In the genomic region with DNA sequence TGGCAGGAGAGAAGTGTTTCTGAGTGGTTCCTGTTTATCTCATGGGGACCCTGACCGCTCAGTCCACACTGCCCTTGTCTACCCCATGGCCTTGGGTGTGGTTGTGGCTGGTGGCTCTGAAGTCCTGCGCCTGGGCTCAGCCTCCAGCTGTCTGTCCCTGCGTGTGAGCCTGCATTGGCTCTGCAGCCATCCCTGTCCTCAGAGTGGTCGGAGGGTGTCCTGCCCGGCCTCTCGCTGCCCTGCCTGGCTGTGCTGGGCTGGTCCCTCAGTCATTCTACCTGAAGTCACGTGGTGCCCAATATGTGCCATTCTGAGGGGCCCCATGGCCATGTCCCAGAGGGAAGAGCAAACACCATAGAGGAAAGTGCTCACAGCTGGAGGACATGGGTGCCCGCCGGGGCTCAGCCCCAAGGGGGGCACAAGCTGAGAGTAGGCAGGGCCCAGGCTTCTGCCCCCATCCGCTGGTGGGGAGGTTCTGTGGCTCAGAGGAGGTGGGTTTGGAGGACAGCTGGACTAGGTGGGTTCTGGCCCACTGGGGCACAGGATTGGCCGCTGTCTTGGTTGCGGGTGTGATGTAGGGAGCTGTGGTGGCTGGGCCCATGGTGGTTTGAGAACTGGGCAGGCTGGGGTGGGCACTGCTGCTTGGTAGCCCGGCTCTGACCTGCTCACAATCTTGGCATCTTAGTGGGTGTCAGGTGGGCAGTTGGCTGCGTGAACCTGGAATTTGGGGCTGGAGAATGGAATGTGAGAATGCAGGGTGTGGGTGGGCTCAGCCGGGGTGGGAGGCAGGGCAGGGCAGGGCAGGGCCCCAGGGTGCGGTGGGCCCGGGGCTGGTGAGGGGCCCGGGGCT, we compare ENCODE assay signal across 29 cellular contexts. TPM values are rescaled to one million over a fixed set of nuclear protein-coding genes. Genes with fewer than 3 reads are reported as not detected.
DNase-seq lines count a peak whose midpoint lies in the region; ATAC-seq and TF ChIP-seq lines count a peak whose summit lies in the region.
"Had no signal": no experiment of that assay in that cellular context is flagged by ENCODE, and none has a peak within 500 bp of the region (broad histone marks: within the 10 kb centered on the region; RNA-seq: fewer than 3 reads in every experiment).

No MANE protein-coding gene starts in this region.

- peaks cover 2% of the 10 kb centered on the region for H3K4me1 Mint-ChIP-seq in activated naive CD8-positive, alpha-beta T cell treated with anti-CD3 and anti-CD28 coated beads, Interleukin-2, amount 10 ng/mL, durations not matched to agents 7 days and 5 days
- peaks cover 2% of the 10 kb centered on the region for H3K4me1 Mint-ChIP-seq in activated naive CD8-positive, alpha-beta T cell treated with anti-CD3 and anti-CD28 coated beads, Interleukin-2, amount 50 U/mL, for 24 hours
- H3K4me1 Mint-ChIP-seq in MCF 10A (ENCODE audit: insufficient read depth, unreplicated experiment) = no peaks in the 10 kb centered on the region
- peaks cover 1% of the 10 kb centered on the region for H3K4me1 Mint-ChIP-seq in activated CD4-positive, alpha-beta memory T cell treated with anti-CD3 and anti-CD28 coated beads, Interleukin-2, amount 10 ng/mL, durations not matched to agents 7 days and 5 days
- peaks cover 4% of the 10 kb centered on the region for H3K4me1 Mint-ChIP-seq in type B pancreatic cell (ENCODE audit: unreplicated experiment)
- H3K4me1 Mint-ChIP-seq: activated CD4-positive, alpha-beta T cell treated with anti-CD3 and anti-CD28 coated beads, Interleukin-2, amount 10 ng/mL, durations not matched to agents 24 days and 14 days had no signal

- H3K27ac ChIP-seq in RWPE2 (ENCODE audit: poor library complexity, severe bottlenecking) (no peak overlapping the region), upper lobe of left lung (no peak overlapping the region)
- H3K27ac ChIP-seq: BLaER1 treated with 17β-estradiol and CSF1 and Interleukin-3, amounts not matched to agents 10 nM and 100 nM; HL-60; stomach; VCaP had no signal

- no peaks in the 10 kb centered on the region for H3K9me3 ChIP-seq in RWPE2 (ENCODE audit: severe bottlenecking)
- no peaks in the 10 kb centered on the region for H3K9me3 ChIP-seq in mucosa of descending colon
- H3K9me3 ChIP-seq in upper lobe of left lung = no peaks in the 10 kb centered on the region
- H3K9me3 ChIP-seq: BLaER1 treated with 17β-estradiol and CSF1 and Interleukin-3, amounts not matched to agents 10 nM and 100 nM; stomach had no signal

- TF ChIP-seq EP300 in upper lobe of left lung (IDR thresholded peaks at IDR 0.05) = no peak

- H3K4me1 ChIP-seq in RWPE2 (ENCODE audit: insufficient read depth, poor library complexity, severe bottlenecking) = no peaks in the 10 kb centered on the region
- H3K4me1 ChIP-seq in mucosa of descending colon (ENCODE audit: low read depth) = no peaks in the 10 kb centered on the region
- no peaks in the 10 kb centered on the region for H3K4me1 ChIP-seq in upper lobe of left lung
- H3K4me1 ChIP-seq: stomach had no signal

- WGBS in upper lobe of left lung, 2 donors = 77 to 82% methylated on average over 11 to 18 of the region's 18 CpGs

- CTCF ChIA-PET in MCF 10A (lab: Yijun Ruan, JAX) = interaction anchor here (0.6 kb wide), 1 partner anchor 17 kb away, joined by 3 read pairs; no protein-coding TSS in a partner anchor
- CTCF ChIA-PET in activated CD4-positive, alpha-beta memory T cell treated with anti-CD3 and anti-CD28 coated beads, Interleukin-2, amount 10 ng/mL, durations not matched to agents 7 days and 5 days (lab: Charles Lee) = no interaction called here

- TF ChIP-seq POLR2A in upper lobe of left lung (IDR thresholded peaks at IDR 0.05) = no peak

- peaks cover 4% of the 10 kb centered on the region for H3K27me3 Mint-ChIP-seq in activated naive CD8-positive, alpha-beta T cell treated with anti-CD3 and anti-CD28 coated beads, Interleukin-2, amount 10 ng/mL, durations not matched to agents 7 days and 5 days
- peaks cover 8% of the 10 kb centered on the region for H3K27me3 Mint-ChIP-seq in activated naive CD8-positive, alpha-beta T cell treated with anti-CD3 and anti-CD28 coated beads, Interleukin-2, amount 50 U/mL, for 24 hours
- H3K27me3 Mint-ChIP-seq in MCF 10A (ENCODE audit: insufficient read depth, unreplicated experiment) = peaks cover 7% of the 10 kb centered on the region
- peaks cover 2% of the 10 kb centered on the region for H3K27me3 Mint-ChIP-seq in activated CD4-positive, alpha-beta memory T cell treated with anti-CD3 and anti-CD28 coated beads, Interleukin-2, amount 10 ng/mL, durations not matched to agents 7 days and 5 days
- H3K27me3 Mint-ChIP-seq in type B pancreatic cell = peaks cover 3% of the 10 kb centered on the region

- POLR2A ChIA-PET in activated naive CD8-positive, alpha-beta T cell treated with anti-CD3 and anti-CD28 coated beads, Interleukin-2, amount 10 ng/mL, durations not matched to agents 7 days and 5 days (lab: Charles Lee) = no interaction called here
- POLR2A ChIA-PET in MCF 10A (lab: Yijun Ruan, JAX) = interaction anchor here (0.8 kb wide), 1 partner anchor 9 kb away, joined by 3 read pairs; no protein-coding TSS in a partner anchor
- POLR2A ChIA-PET in activated CD4-positive, alpha-beta memory T cell treated with anti-CD3 and anti-CD28 coated beads, Interleukin-2, amount 10 ng/mL, durations not matched to agents 7 days and 5 days (lab: Charles Lee) = interaction anchor here (1.1 to 3.6 kb wide), 2 partner anchors 11 to 22 kb away, joined by 3 to 14 read pairs; a partner anchor contains a TSS

- DNase-seq in activated naive CD8-positive, alpha-beta T cell treated with anti-CD3 and anti-CD28 coated beads, Interleukin-2, amount 10 ng/mL, durations not matched to agents 7 days and 5 days = peak; percentile 20
- DNase-seq in activated naive CD8-positive, alpha-beta T cell treated with anti-CD3 and anti-CD28 coated beads, Interleukin-2, amount 50 U/mL, for 24 hours = no peak
- DNase-seq in RWPE2 (ENCODE audit: low spot score) (peak; percentile 63), mucosa of descending colon (peak in 2 of 3 donors; percentile 12 to 33), upper lobe of left lung (peak; percentile 10 to 62), MCF 10A (ENCODE audit: unreplicated experiment) (no peak), type B pancreatic cell (ENCODE audit: extremely low spot score, unreplicated experiment) (no peak)
- DNase-seq in activated CD4-positive, alpha-beta memory T cell treated with anti-CD3 and anti-CD28 coated beads, Interleukin-2, amount 10 ng/mL, durations not matched to agents 7 days and 5 days = no peak
- DNase-seq: activated CD4-positive, alpha-beta T cell treated with anti-CD3 and anti-CD28 coated beads, Interleukin-2, amount 10 ng/mL, durations not matched to agents 24 days and 14 days; activated CD8-positive, alpha-beta memory T cell treated with anti-CD3 and anti-CD28 coated beads, Interleukin-2, amount 50 U/mL, for 48 hours; activated naive CD4-positive, alpha-beta T cell treated with anti-CD3 and anti-CD28 coated beads for 36 hours; effector memory CD4-positive, alpha-beta T cell; GOT3; hippocampal formation; NCI-H1417; NCI-H2081 treated with DMSO at 0.1 percent for 48 hours; NCI-H524; NK-92 treated with Interleukin-12 subunit alpha and Interleukin-12 subunit beta, amount 100 ng/mL, for 24 hours; stimulated activated CD4-positive, alpha-beta T cell treated with anti-CD3 and anti-CD28 coated beads, Interleukin-4, amount 100 ng/mL, for 1 hour; stomach; T-helper 2 cell; trophoblast cell had no signal

- BruUV-seq in MCF 10A (replicated peaks; lab: Mats Ljungman, UMichigan) = no TSS peak

- no peaks in the 10 kb centered on the region for H3K36me3 Mint-ChIP-seq in activated naive CD8-positive, alpha-beta T cell treated with anti-CD3 and anti-CD28 coated beads, Interleukin-2, amount 10 ng/mL, durations not matched to agents 7 days and 5 days
- H3K36me3 Mint-ChIP-seq in activated naive CD8-positive, alpha-beta T cell treated with anti-CD3 and anti-CD28 coated beads, Interleukin-2, amount 50 U/mL, for 24 hours (ENCODE audit: low read depth) = no peaks in the 10 kb centered on the region
- H3K36me3 Mint-ChIP-seq in MCF 10A (ENCODE audit: insufficient read depth, unreplicated experiment) (peaks cover 13% of the 10 kb centered on the region), type B pancreatic cell (no peaks in the 10 kb centered on the region)
- no peaks in the 10 kb centered on the region for H3K36me3 Mint-ChIP-seq in activated CD4-positive, alpha-beta memory T cell treated with anti-CD3 and anti-CD28 coated beads, Interleukin-2, amount 10 ng/mL, durations not matched to agents 7 days and 5 days (ENCODE audit: low read depth)

- no peak overlapping the region for H3K27ac Mint-ChIP-seq in activated naive CD8-positive, alpha-beta T cell treated with anti-CD3 and anti-CD28 coated beads, Interleukin-2, amount 10 ng/mL, durations not matched to agents 7 days and 5 days
- H3K27ac Mint-ChIP-seq in activated naive CD8-positive, alpha-beta T cell treated with anti-CD3 and anti-CD28 coated beads, Interleukin-2, amount 50 U/mL, for 24 hours = no peak overlapping the region
- H3K27ac Mint-ChIP-seq in MCF 10A (ENCODE audit: low read depth, unreplicated experiment) = no peak overlapping the region
- no peak overlapping the region for H3K27ac Mint-ChIP-seq in activated CD4-positive, alpha-beta memory T cell treated with anti-CD3 and anti-CD28 coated beads, Interleukin-2, amount 10 ng/mL, durations not matched to agents 7 days and 5 days
- H3K27ac Mint-ChIP-seq in type B pancreatic cell = no peak overlapping the region
- H3K27ac Mint-ChIP-seq: activated CD4-positive, alpha-beta T cell treated with anti-CD3 and anti-CD28 coated beads, Interleukin-2, amount 10 ng/mL, durations not matched to agents 24 days and 14 days; activated naive CD4-positive, alpha-beta T cell treated with anti-CD3 and anti-CD28 coated beads for 36 hours had no signal

- no peak for TF ChIP-seq CTCF in RWPE2 (IDR thresholded peaks at IDR 0.05; ENCODE audit: poor library complexity, severe bottlenecking)
- no peak for TF ChIP-seq CTCF in mucosa of descending colon (IDR thresholded peaks at IDR 0.05)
- no peak for TF ChIP-seq CTCF in upper lobe of left lung (IDR thresholded peaks at IDR 0.05)
- no peak for TF ChIP-seq CTCF in MCF 10A (IDR thresholded peaks at IDR 0.05; ENCODE audit: unreplicated experiment)
- TF ChIP-seq CTCF in type B pancreatic cell (conservative IDR thresholded peaks at IDR 0.05) = no peak

- no peak overlapping the region for H3K4me3 ChIP-seq in RWPE2 (ENCODE audit: severe bottlenecking)
- no peak overlapping the region for H3K4me3 ChIP-seq in mucosa of descending colon
- H3K4me3 ChIP-seq in upper lobe of left lung = no peak overlapping the region
- H3K4me3 ChIP-seq: BLaER1 treated with 17β-estradiol and CSF1 and Interleukin-3, amounts not matched to agents 10 nM and 100 nM; smooth muscle cell; stomach had no signal

- H3K36me3 ChIP-seq in RWPE2 (ENCODE audit: low read depth) (no peaks in the 10 kb centered on the region), mucosa of descending colon (ENCODE audit: low read depth) (no peaks in the 10 kb centered on the region), upper lobe of left lung (peaks cover 0 to 5% (median 2%) of the 10 kb centered on the region in 4 donors)

- ATAC-seq in activated naive CD8-positive, alpha-beta T cell treated with anti-CD3 and anti-CD28 coated beads, Interleukin-2, amount 10 ng/mL, durations not matched to agents 7 days and 5 days (ENCODE audit: low read depth) = no peak
- ATAC-seq in activated naive CD8-positive, alpha-beta T cell treated with anti-CD3 and anti-CD28 coated beads, Interleukin-2, amount 50 U/mL, for 24 hours = no peak
- peak; percentile 4; the same call in 2 of the 3 replicates for ATAC-seq in RWPE2 (ENCODE audit: low read depth)
- ATAC-seq in mucosa of descending colon = peak; percentile 3
- ATAC-seq in upper lobe of left lung (ENCODE audit: low FRiP score in 2 of 2) = no peak

- H3K27me3 ChIP-seq in RWPE2 (ENCODE audit: insufficient read depth, poor library complexity, severe bottlenecking) (no peaks in the 10 kb centered on the region), upper lobe of left lung (no peaks in the 10 kb centered on the region)

- no peaks in the 10 kb centered on the region for H3K9me3 Mint-ChIP-seq in activated naive CD8-positive, alpha-beta T cell treated with anti-CD3 and anti-CD28 coated beads, Interleukin-2, amount 10 ng/mL, durations not matched to agents 7 days and 5 days
- no peaks in the 10 kb centered on the region for H3K9me3 Mint-ChIP-seq in activated naive CD8-positive, alpha-beta T cell treated with anti-CD3 and anti-CD28 coated beads, Interleukin-2, amount 50 U/mL, for 24 hours
- H3K9me3 Mint-ChIP-seq in MCF 10A (ENCODE audit: unreplicated experiment) = no peaks in the 10 kb centered on the region
- no peaks in the 10 kb centered on the region for H3K9me3 Mint-ChIP-seq in activated CD4-positive, alpha-beta memory T cell treated with anti-CD3 and anti-CD28 coated beads, Interleukin-2, amount 10 ng/mL, durations not matched to agents 7 days and 5 days
- H3K9me3 Mint-ChIP-seq in type B pancreatic cell = no peaks in the 10 kb centered on the region
- H3K9me3 Mint-ChIP-seq: activated CD4-positive, alpha-beta T cell treated with anti-CD3 and anti-CD28 coated beads, Interleukin-2, amount 10 ng/mL, durations not matched to agents 24 days and 14 days; activated naive CD4-positive, alpha-beta T cell treated with anti-CD3 and anti-CD28 coated beads for 36 hours had no signal

- no peak overlapping the region for H3K4me3 Mint-ChIP-seq in activated naive CD8-positive, alpha-beta T cell treated with anti-CD3 and anti-CD28 coated beads, Interleukin-2, amount 10 ng/mL, durations not matched to agents 7 days and 5 days
- no peak overlapping the region for H3K4me3 Mint-ChIP-seq in activated naive CD8-positive, alpha-beta T cell treated with anti-CD3 and anti-CD28 coated beads, Interleukin-2, amount 50 U/mL, for 24 hours
- no peak overlapping the region for H3K4me3 Mint-ChIP-seq in MCF 10A (ENCODE audit: unreplicated experiment)
- no peak overlapping the region for H3K4me3 Mint-ChIP-seq in activated CD4-positive, alpha-beta memory T cell treated with anti-CD3 and anti-CD28 coated beads, Interleukin-2, amount 10 ng/mL, durations not matched to agents 7 days and 5 days
- no peak overlapping the region for H3K4me3 Mint-ChIP-seq in type B pancreatic cell
- H3K4me3 Mint-ChIP-seq: activated CD4-positive, alpha-beta T cell treated with anti-CD3 and anti-CD28 coated beads, Interleukin-2, amount 10 ng/mL, durations not matched to agents 24 days and 14 days; activated naive CD4-positive, alpha-beta T cell treated with anti-CD3 and anti-CD28 coated beads for 36 hours had no signal

- intact Hi-C loops in mucosa of descending colon (cut with DNase I, micrococcal nuclease) = no loop called here
- intact Hi-C loops in MCF 10A (cut with micrococcal nuclease) = no loop called here

RNA-seq across cellular contexts. Expression of a gene that starts 11.6 kb away (rescaled TPM):
- total RNA-seq in activated naive CD8-positive, alpha-beta T cell treated with anti-CD3 and anti-CD28 coated beads, Interleukin-2, amount 10 ng/mL, durations not matched to agents 7 days and 5 days = 10 to 100 TPM; 43.3 to 47.6 TPM
- total RNA-seq in mucosa of descending colon (10 to 100 TPM; 11.8 to 23.9 (median 21.8) TPM), upper lobe of left lung (10 to 100 TPM; 13.8 to 38.5 (median 17.4) TPM), MCF 10A (2022) (11.2 and 17.6 TPM in 2 replicates), type B pancreatic cell (ENCODE audit: low replicate concordance) (11.9 and 22.1 TPM in 2 replicates)
- 10 to 100 TPM; 44.1 to 47.0 TPM for total RNA-seq in activated CD4-positive, alpha-beta memory T cell treated with anti-CD3 and anti-CD28 coated beads, Interleukin-2, amount 10 ng/mL, durations not matched to agents 7 days and 5 days

RNA-seq across cellular contexts. Expression of a gene that starts 16.0 kb away (rescaled TPM):
- total RNA-seq in activated naive CD8-positive, alpha-beta T cell treated with anti-CD3 and anti-CD28 coated beads, Interleukin-2, amount 10 ng/mL, durations not matched to agents 7 days and 5 days = 100 to 1,000 TPM; 445 to 453 TPM
- total RNA-seq in mucosa of descending colon (100 to 1,000 TPM in 2 of 3 donors, 10 to 100 TPM in 1; 41.3 to 144 (median 142) TPM), upper lobe of left lung (100 to 1,000 TPM in 4 of 6 donors, 10 to 100 TPM in 2; 26.2 to 425 (median 200) TPM), MCF 10A (2022) (not detected in 2 replicates), type B pancreatic cell (ENCODE audit: low replicate concordance) (5.1 and 15.4 TPM in 2 replicates)
- total RNA-seq in activated CD4-positive, alpha-beta memory T cell treated with anti-CD3 and anti-CD28 coated beads, Interleukin-2, amount 10 ng/mL, durations not matched to agents 7 days and 5 days = 100 to 1,000 TPM; 875 to 883 TPM
- total RNA-seq: frontal cortex, M059J, SK-MEL-5 had no signal

RNA-seq across cellular contexts. Expression of a gene that starts 23.7 kb away (rescaled TPM):
- 1 to 10 TPM; 8.1 to 8.8 TPM for total RNA-seq in activated naive CD8-positive, alpha-beta T cell treated with anti-CD3 and anti-CD28 coated beads, Interleukin-2, amount 10 ng/mL, durations not matched to agents 7 days and 5 days
- total RNA-seq in mucosa of descending colon (1 to 10 TPM in 2 of 3 donors, under 1 TPM in 1; 0.38 to 4.0 (median 1.0) TPM), upper lobe of left lung (1 to 10 TPM in 4 of 6 donors, under 1 TPM in 1, not detected in 1; 0.69 to 4.6 (median 3.8) TPM), MCF 10A (2022) (0.34 and 0.68 TPM in 2 replicates), type B pancreatic cell (ENCODE audit: low replicate concordance) (1.4 and 5.5 TPM in 2 replicates)
- 1 to 10 TPM; 9.6 TPM for total RNA-seq in activated CD4-positive, alpha-beta memory T cell treated with anti-CD3 and anti-CD28 coated beads, Interleukin-2, amount 10 ng/mL, durations not matched to agents 7 days and 5 days

RNA-seq across cellular contexts. Expression of a gene that starts 28.1 kb away (rescaled TPM):
- 1 to 10 TPM; 1.2 to 1.6 TPM for total RNA-seq in activated naive CD8-positive, alpha-beta T cell treated with anti-CD3 and anti-CD28 coated beads, Interleukin-2, amount 10 ng/mL, durations not matched to agents 7 days and 5 days
- total RNA-seq in mucosa of descending colon = 10 to 100 TPM; 10.0 to 41.6 (median 23.5) TPM
- total RNA-seq in upper lobe of left lung = 100 to 1,000 TPM in 5 of 6 donors, 10 to 100 TPM in 1; 55.5 to 422 (median 190) TPM
- 31.1 and 50.5 TPM in 2 replicates for total RNA-seq in MCF 10A (2022)
- total RNA-seq in activated CD4-positive, alpha-beta memory T cell treated with anti-CD3 and anti-CD28 coated beads, Interleukin-2, amount 10 ng/mL, durations not matched to agents 7 days and 5 days = 1 to 10 TPM; 1.8 to 1.9 TPM
- 11.2 and 20.3 TPM in 2 replicates for total RNA-seq in type B pancreatic cell (ENCODE audit: low replicate concordance)
- total RNA-seq: activated naive CD4-positive, alpha-beta T cell treated with anti-CD3 and anti-CD28 coated beads for 36 hours had no signal

Comparison
In these comparisons a context has a peak if more than half of its experiments do, and no peak if none do; other contexts are left out.
1. DNase-seq: peak in activated naive CD8-positive, alpha-beta T cell treated with anti-CD3 and anti-CD28 coated beads, Interleukin-2, amount 10 ng/mL, durations not matched to agents 7 days and 5 days (single experiment), RWPE2 (single experiment), mucosa of descending colon (2 of 3) and upper lobe of left lung (2 of 2); none in activated naive CD8-positive, alpha-beta T cell treated with anti-CD3 and anti-CD28 coated beads, Interleukin-2, amount 50 U/mL, for 24 hours (single experiment), MCF 10A (single experiment), activated CD4-positive, alpha-beta memory T cell treated with anti-CD3 and anti-CD28 coated beads, Interleukin-2, amount 10 ng/mL, durations not matched to agents 7 days and 5 days (single experiment) and type B pancreatic cell (single experiment).
2. ATAC-seq: peak in RWPE2 (single experiment) and mucosa of descending colon (single experiment); none in activated naive CD8-positive, alpha-beta T cell treated with anti-CD3 and anti-CD28 coated beads, Interleukin-2, amount 10 ng/mL, durations not matched to agents 7 days and 5 days (single experiment), activated naive CD8-positive, alpha-beta T cell treated with anti-CD3 and anti-CD28 coated beads, Interleukin-2, amount 50 U/mL, for 24 hours (single experiment) and upper lobe of left lung (0 of 2).